25 cellular contexts compared by ENCODE assay signal in genomic region chr1:221240652-221241051, GRCh38.
"Had no signal": no experiment of that assay in that cellular context is flagged by ENCODE, and none has a peak within 500 bp of the region (broad histone marks: within the 10 kb centered on the region; RNA-seq: fewer than 3 reads in every experiment).

No MANE protein-coding gene starts in this region.

- H3K36me3 ChIP-seq: ascending aorta, Peyer's patch had no signal

- H3K9me3 Mint-ChIP-seq: activated CD4-positive, alpha-beta memory T cell treated with anti-CD3 and anti-CD28 coated beads for 36 hours; activated CD4-positive, alpha-beta T cell treated with anti-CD3 and anti-CD28 coated beads, Interleukin-2, amount 10 ng/mL, durations not matched to agents 7 days and 5 days; activated naive CD4-positive, alpha-beta T cell treated with anti-CD3 and anti-CD28 coated beads, Interleukin-2, amount 50 U/mL, for 72 hours; activated naive CD8-positive, alpha-beta T cell treated with anti-CD3 and anti-CD28 coated beads, Interleukin-2, amount 50 U/mL, for 24 hours; activated T-cell treated with anti-CD3 and anti-CD28 coated beads, Interleukin-2, amount 50 U/mL, for 4 hours had no signal

- H3K4me1 ChIP-seq: ascending aorta, body of pancreas, Peyer's patch had no signal

- DNase-seq: activated CD4-positive, alpha-beta memory T cell treated with anti-CD3 and anti-CD28 coated beads for 36 hours; activated CD4-positive, alpha-beta T cell treated with anti-CD3 and anti-CD28 coated beads, Interleukin-2, amount 10 ng/mL, durations not matched to agents 7 days and 5 days; activated CD4-positive, CD25-positive, alpha-beta regulatory T cell; activated CD8-positive, alpha-beta memory T cell treated with anti-CD3 and anti-CD28 coated beads for 24 hours; activated effector memory CD4-positive, alpha-beta T cell treated with anti-CD3 and anti-CD28 coated beads, Interleukin-2, amount 50 U/mL, for 16 hours; activated naive CD4-positive, alpha-beta T cell treated with Interleukin-2 at 50 U/mL for 16 hours; activated naive CD8-positive, alpha-beta T cell treated with anti-CD3 and anti-CD28 coated beads, Interleukin-2, amount 50 U/mL, for 24 hours; activated T-cell treated with anti-CD3 and anti-CD28 coated beads, Interleukin-2, amount 50 U/mL, for 4 hours; amniotic stem cell; body of pancreas; KG1; NCI-H1092; NCI-H1930; NCI-H2107; NCI-H345; NCI-H510A; NCI-H526 treated with DMSO at 0.1 percent for 48 hours; NCI-H82; Peyer's patch; SIG-M5; T-helper 17 cell; T-helper 9 cell had no signal

- H3K4me1 Mint-ChIP-seq: activated CD4-positive, alpha-beta T cell treated with anti-CD3 and anti-CD28 coated beads, Interleukin-2, amount 10 ng/mL, durations not matched to agents 7 days and 5 days; activated naive CD8-positive, alpha-beta T cell treated with anti-CD3 and anti-CD28 coated beads, Interleukin-2, amount 50 U/mL, for 24 hours; T-helper 17 cell had no signal

- H3K27ac ChIP-seq: ascending aorta, body of pancreas, Peyer's patch, RWPE1 had no signal

- ATAC-seq: activated naive CD4-positive, alpha-beta T cell treated with anti-CD3 and anti-CD28 coated beads, Interleukin-2, amount 50 U/mL, for 72 hours; activated naive CD8-positive, alpha-beta T cell treated with anti-CD3 and anti-CD28 coated beads, Interleukin-2, amount 50 U/mL, for 24 hours; activated T-cell treated with anti-CD3 and anti-CD28 coated beads, Interleukin-2, amount 50 U/mL, for 4 hours; body of pancreas; T-helper 17 cell had no signal

- H3K27ac Mint-ChIP-seq: activated CD4-positive, alpha-beta memory T cell treated with anti-CD3 and anti-CD28 coated beads for 36 hours; activated CD4-positive, alpha-beta T cell treated with anti-CD3 and anti-CD28 coated beads, Interleukin-2, amount 10 ng/mL, durations not matched to agents 7 days and 5 days; activated naive CD8-positive, alpha-beta T cell treated with anti-CD3 and anti-CD28 coated beads, Interleukin-2, amount 50 U/mL, for 24 hours; T-helper 17 cell had no signal

- H3K4me3 Mint-ChIP-seq: activated CD4-positive, alpha-beta memory T cell treated with anti-CD3 and anti-CD28 coated beads for 36 hours; activated CD4-positive, alpha-beta T cell treated with anti-CD3 and anti-CD28 coated beads, Interleukin-2, amount 10 ng/mL, durations not matched to agents 7 days and 5 days; activated naive CD8-positive, alpha-beta T cell treated with anti-CD3 and anti-CD28 coated beads, Interleukin-2, amount 50 U/mL, for 24 hours; activated T-cell treated with anti-CD3 and anti-CD28 coated beads, Interleukin-2, amount 50 U/mL, for 4 hours; T-helper 17 cell had no signal

- H3K36me3 Mint-ChIP-seq: activated CD4-positive, alpha-beta memory T cell treated with anti-CD3 and anti-CD28 coated beads for 36 hours; activated naive CD4-positive, alpha-beta T cell treated with anti-CD3 and anti-CD28 coated beads, Interleukin-2, amount 50 U/mL, for 72 hours had no signal

- H3K27me3 ChIP-seq: ascending aorta, body of pancreas, Peyer's patch had no signal

- H3K9me3 ChIP-seq: ascending aorta, body of pancreas, Peyer's patch had no signal

- H3K4me3 ChIP-seq: ascending aorta, body of pancreas, Peyer's patch had no signal
